ENCODE assay signal across 8 cellular contexts in the genomic region with DNA sequence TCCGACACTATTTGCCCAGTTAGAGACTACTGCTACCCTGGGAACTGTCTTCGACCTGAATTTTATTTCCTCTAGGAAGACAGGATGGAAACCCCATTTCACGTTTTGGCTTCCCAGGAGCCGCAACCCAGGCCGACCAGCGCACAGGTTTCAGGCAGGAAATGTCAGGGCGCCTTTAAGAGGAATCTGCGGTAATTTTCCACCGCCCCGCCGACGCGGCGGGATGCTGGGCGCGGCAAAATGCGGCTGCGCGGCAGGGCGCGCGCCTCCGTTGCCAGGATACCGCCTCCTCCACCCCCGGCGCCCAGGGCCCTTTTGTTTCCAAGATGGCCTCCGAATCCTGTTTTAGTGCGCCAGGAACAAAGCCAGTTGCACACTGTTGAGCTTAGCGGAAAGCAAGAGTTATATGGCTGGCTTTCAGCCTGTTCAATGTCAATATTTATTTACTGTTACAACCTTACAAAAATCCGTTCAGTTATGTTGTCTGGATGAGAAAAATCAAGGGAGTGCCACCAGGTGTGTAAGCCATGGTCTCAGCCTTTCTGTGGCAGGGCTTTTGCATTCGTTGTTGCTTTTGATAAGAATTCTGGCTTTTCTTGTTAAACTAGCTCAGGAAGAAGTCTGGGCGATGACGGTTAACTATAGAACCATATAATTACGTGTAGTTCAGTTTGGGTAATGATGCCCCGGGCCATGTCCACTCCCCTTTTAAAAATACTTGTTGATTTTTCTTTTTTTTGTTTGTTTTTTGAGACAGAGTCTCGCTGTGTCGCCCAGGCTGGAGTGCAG.
A peak's percentile ranks its signal among the peaks of the same experiment; 100 is the strongest.
DNase-seq lines count a peak whose midpoint lies in the region; ATAC-seq, FAIRE-seq and TF ChIP-seq lines count a peak whose summit lies in the region.

No MANE protein-coding gene starts in this region.

- 13 to 20% (median 14%) methylated on average over 26 to 37 of the region's 37 CpGs for WGBS in heart left ventricle, 4 donors

- FAIRE-seq in GM12891 (lab: Jason Lieb, UNC): peak; percentile 87

- H3K4me1 Mint-ChIP-seq in activated naive CD8-positive, alpha-beta T cell treated with anti-CD3 and anti-CD28 coated beads, Interleukin-2, amount 50 U/mL, for 24 hours: peaks cover 62% of the 10 kb centered on the region
- H3K4me1 Mint-ChIP-seq in type B pancreatic cell (ENCODE audit: unreplicated experiment): peaks cover 62% of the 10 kb centered on the region

- intact Hi-C loops in heart left ventricle (cut with DNase I) (no loop called here), posterior cingulate gyrus (cut with DNase I) (no loop called here)

- no peaks in the 10 kb centered on the region for H3K9me3 ChIP-seq in heart left ventricle

- ATAC-seq in HG02798 (IDR thresholded peaks at IDR 0.05; ENCODE audit: poor library complexity, unreplicated experiment): peak; percentile 91
- peak; percentile 67 for ATAC-seq in activated naive CD8-positive, alpha-beta T cell treated with anti-CD3 and anti-CD28 coated beads, Interleukin-2, amount 50 U/mL, for 24 hours
- ATAC-seq in heart left ventricle: peak; percentile 84 to 99 (median 98)

- H3K27me3 ChIP-seq in heart left ventricle: no peaks in the 10 kb centered on the region

- TF ChIP-seq POLR2A in GM12891 (IDR thresholded peaks at IDR 0.05; ENCODE audit: low read depth, low read length): peak; percentile 74
- TF ChIP-seq POLR2A in heart left ventricle (IDR thresholded peaks at IDR 0.05): peak in 1 of 2 donors; percentile 86

- H3K9me3 Mint-ChIP-seq in activated naive CD8-positive, alpha-beta T cell treated with anti-CD3 and anti-CD28 coated beads, Interleukin-2, amount 50 U/mL, for 24 hours: no peaks in the 10 kb centered on the region
- H3K9me3 Mint-ChIP-seq in type B pancreatic cell: no peaks in the 10 kb centered on the region

- TF ChIP-seq CTCF in heart left ventricle (IDR thresholded peaks at IDR 0.05) (no peak), type B pancreatic cell (conservative IDR thresholded peaks at IDR 0.05) (no peak)

- no peaks in the 10 kb centered on the region for H3K36me3 Mint-ChIP-seq in activated naive CD8-positive, alpha-beta T cell treated with anti-CD3 and anti-CD28 coated beads, Interleukin-2, amount 50 U/mL, for 24 hours (ENCODE audit: low read depth)
- H3K36me3 Mint-ChIP-seq in type B pancreatic cell: peaks cover 4% of the 10 kb centered on the region

- H3K27me3 Mint-ChIP-seq in activated naive CD8-positive, alpha-beta T cell treated with anti-CD3 and anti-CD28 coated beads, Interleukin-2, amount 50 U/mL, for 24 hours: no peaks in the 10 kb centered on the region
- no peaks in the 10 kb centered on the region for H3K27me3 Mint-ChIP-seq in type B pancreatic cell

- H3K4me3 ChIP-seq in heart left ventricle: peak overlapping the region in 11 of 12 donors; percentile 10 to 62 (median 48)

- H3K4me1 ChIP-seq in heart left ventricle: peaks cover 0 to 35% (median 12%) of the 10 kb centered on the region in 12 donors

- DNase-seq in GM12891 (ENCODE audit: insufficient read length, low spot score): peak; percentile 77
- peak; percentile 98 to 99 (median 98) for DNase-seq in NCI-H1417 (lab: John Stamatoyannopoulos, UW)
- peak; percentile 82 to 92 for DNase-seq in SW 1271 (lab: John Stamatoyannopoulos, UW)
- peak; percentile 89 for DNase-seq in activated naive CD8-positive, alpha-beta T cell treated with anti-CD3 and anti-CD28 coated beads, Interleukin-2, amount 50 U/mL, for 24 hours
- peak; percentile 94 to 95 (median 94) for DNase-seq in heart left ventricle
- DNase-seq in posterior cingulate gyrus: peak; percentile 85 to 99 (median 92)
- DNase-seq in type B pancreatic cell (ENCODE audit: extremely low spot score, unreplicated experiment): peak; percentile 93

- peak overlapping the region; percentile 73 for H3K27ac Mint-ChIP-seq in activated naive CD8-positive, alpha-beta T cell treated with anti-CD3 and anti-CD28 coated beads, Interleukin-2, amount 50 U/mL, for 24 hours
- peak overlapping the region; percentile 100 for H3K27ac Mint-ChIP-seq in type B pancreatic cell

- H3K36me3 ChIP-seq in heart left ventricle: no peaks in the 10 kb centered on the region

- H3K4me3 Mint-ChIP-seq in activated naive CD8-positive, alpha-beta T cell treated with anti-CD3 and anti-CD28 coated beads, Interleukin-2, amount 50 U/mL, for 24 hours: peak overlapping the region; percentile 84
- peak overlapping the region; percentile 90 for H3K4me3 Mint-ChIP-seq in type B pancreatic cell

- H3K27ac ChIP-seq in heart left ventricle: peak overlapping the region; percentile 77 to 93 (median 86)

TF ChIP-seq in GM12891, 5 proteins besides CTCF, POLR2A, EP300 and RAD21:
- peak; percentile 66; the same call in 1 of the 2 replicates for TF ChIP-seq TAF1 (IDR thresholded peaks at IDR 0.05; ENCODE audit: low read depth, low read length)
- no peak for TF ChIP-seq POU2F2 (IDR thresholded peaks at IDR 0.05; ENCODE audit: low read depth, low read length)
- no peak for TF ChIP-seq PAX5 (IDR thresholded peaks at IDR 0.05; ENCODE audit: insufficient read depth, low read length, severe bottlenecking)
- TF ChIP-seq SPI1 (IDR thresholded peaks at IDR 0.05; ENCODE audit: low read depth, low read length): no peak
- TF ChIP-seq POLR2AphosphoS5 (IDR thresholded peaks at IDR 0.05; ENCODE audit: low read depth, low read length): no peak

Comparison
In these comparisons a context has a peak if more than half of its experiments do, and no peak if none do; other contexts are left out.
1. Peak in every context shown above with its lines: DNase-seq, ATAC-seq, H3K4me3 ChIP-seq and H3K27ac ChIP-seq.